Comparison of ENCODE assay signal across 21 cellular contexts in the genomic region with DNA sequence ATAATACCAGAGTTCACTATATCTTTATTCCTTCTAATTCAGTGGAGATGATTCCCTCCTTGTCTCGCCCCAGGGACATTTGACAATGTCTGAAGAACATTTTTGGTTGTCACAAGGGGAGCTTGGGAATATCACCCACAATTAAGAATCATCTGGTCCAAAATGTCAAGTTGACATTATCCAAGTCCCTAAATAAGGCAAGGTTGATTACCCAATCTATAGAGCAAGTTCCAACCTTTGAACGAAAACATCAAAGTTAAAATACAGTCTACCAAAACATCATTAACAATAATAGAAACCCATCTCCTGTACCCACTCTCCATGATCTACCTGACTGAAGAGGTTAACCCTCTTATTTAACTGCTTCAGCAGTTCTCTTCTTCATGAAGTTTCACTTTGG. TPM values are rescaled to one million over a fixed set of nuclear protein-coding genes. Genes with fewer than 3 reads are reported as not detected.
DNase-seq lines count a peak whose midpoint lies in the region; ATAC-seq, FAIRE-seq and TF ChIP-seq lines count a peak whose summit lies in the region.
"Had no signal": no experiment of that assay in that cellular context is flagged by ENCODE, and none has a peak within 500 bp of the region (broad histone marks: within the 10 kb centered on the region; RNA-seq: fewer than 3 reads in every experiment).

No MANE protein-coding gene starts in this region.

- intact Hi-C loops in activated CD4-positive, alpha-beta T cell treated with anti-CD3 and anti-CD28 coated beads, Interleukin-2, amount 10 ng/mL, durations not matched to agents 24 days and 14 days (cut with micrococcal nuclease): no loop called here
- intact Hi-C loops in activated CD4-positive, alpha-beta T cell treated with anti-CD3 and anti-CD28 coated beads for 36 hours (cut with DNase I, micrococcal nuclease): no loop called here
- intact Hi-C loops in K562 (cut with micrococcal nuclease) (no loop called here), lower lobe of right lung (cut with DNase I) (no loop called here)

- H3K9me3 ChIP-seq in HEK293 (ENCODE audit: control insufficient read depth, insufficient read depth, low read depth, low read length) (no peaks in the 10 kb centered on the region), K562 (replicated peaks; ENCODE audit: control insufficient read depth, insufficient read depth, low read depth, low read length) (no peaks in the 10 kb centered on the region), lower lobe of right lung (no peaks in the 10 kb centered on the region)
- H3K9me3 ChIP-seq: A549; BLaER1 treated with 17β-estradiol and CSF1 and Interleukin-3, amounts not matched to agents 10 nM and 100 nM; Caco-2 had no signal

- peaks cover 77% of the 10 kb centered on the region for H3K36me3 Mint-ChIP-seq in activated CD4-positive, alpha-beta T cell treated with anti-CD3 and anti-CD28 coated beads, Interleukin-2, amount 10 ng/mL, durations not matched to agents 24 days and 14 days (ENCODE audit: low read depth)
- H3K36me3 Mint-ChIP-seq in activated CD4-positive, alpha-beta T cell treated with anti-CD3 and anti-CD28 coated beads for 36 hours (ENCODE audit: low read depth): peaks cover 85% of the 10 kb centered on the region

- peaks cover 10% of the 10 kb centered on the region for H3K9me3 Mint-ChIP-seq in activated CD4-positive, alpha-beta T cell treated with anti-CD3 and anti-CD28 coated beads, Interleukin-2, amount 10 ng/mL, durations not matched to agents 24 days and 14 days
- peaks cover 1% of the 10 kb centered on the region for H3K9me3 Mint-ChIP-seq in activated CD4-positive, alpha-beta T cell treated with anti-CD3 and anti-CD28 coated beads for 36 hours (ENCODE audit: low read depth)
- H3K9me3 Mint-ChIP-seq: CD4-positive, alpha-beta T cell; CD8-positive, alpha-beta T cell had no signal

- H3K9ac ChIP-seq in K562 (ENCODE audit: insufficient read depth in 1 of 2, low read depth in 2 of 2, low read length in 2 of 2): no peak overlapping the region
- H3K9ac ChIP-seq: BLaER1 treated with 17β-estradiol and CSF1 and Interleukin-3, amounts not matched to agents 10 nM and 100 nM had no signal

- no peaks in the 10 kb centered on the region for H4K20me1 ChIP-seq in K562 (replicated peaks; ENCODE audit: control insufficient read depth, insufficient read depth, low read length)

- H3K4me3 Mint-ChIP-seq in activated CD4-positive, alpha-beta T cell treated with anti-CD3 and anti-CD28 coated beads, Interleukin-2, amount 10 ng/mL, durations not matched to agents 24 days and 14 days: no peak overlapping the region
- no peak overlapping the region for H3K4me3 Mint-ChIP-seq in activated CD4-positive, alpha-beta T cell treated with anti-CD3 and anti-CD28 coated beads for 36 hours
- H3K4me3 Mint-ChIP-seq: B cell; CD4-positive, alpha-beta T cell; CD8-positive, alpha-beta T cell had no signal

- POLR2A ChIA-PET in activated CD4-positive, alpha-beta T cell treated with anti-CD3 and anti-CD28 coated beads for 36 hours (lab: Charles Lee): no interaction called here
- POLR2A ChIA-PET in HEK293 (lab: Yijun Ruan, JAX) (interaction anchor here (0.7 kb wide), 1 partner anchor 12 kb away, joined by 4 read pairs; no protein-coding TSS in a partner anchor), K562 (lab: Yijun Ruan, JAX) (interaction anchor here (0.7 to 1.0 kb wide), 2 partner anchors 9 to 11 kb away, joined by 3 to 4 read pairs; no protein-coding TSS in a partner anchor)

- no peaks in the 10 kb centered on the region for H3K27me3 ChIP-seq in K562 (ENCODE audit: control insufficient read depth in 2 of 2, insufficient read depth in 2 of 2, low read length in 2 of 2)
- H3K27me3 ChIP-seq in lower lobe of right lung (ENCODE audit: low read depth): no peaks in the 10 kb centered on the region
- H3K27me3 ChIP-seq: BLaER1 treated with 17β-estradiol and CSF1 and Interleukin-3, amounts not matched to agents 10 nM and 100 nM had no signal

- BruUV-seq in K562 (replicated peaks; lab: Mats Ljungman, UMichigan): no TSS peak

- no peaks in the 10 kb centered on the region for H3K27me3 Mint-ChIP-seq in activated CD4-positive, alpha-beta T cell treated with anti-CD3 and anti-CD28 coated beads, Interleukin-2, amount 10 ng/mL, durations not matched to agents 24 days and 14 days
- H3K27me3 Mint-ChIP-seq in activated CD4-positive, alpha-beta T cell treated with anti-CD3 and anti-CD28 coated beads for 36 hours: no peaks in the 10 kb centered on the region
- H3K27me3 Mint-ChIP-seq: B cell; CD4-positive, alpha-beta T cell had no signal

- CTCF ChIA-PET in activated CD4-positive, alpha-beta T cell treated with anti-CD3 and anti-CD28 coated beads for 36 hours (lab: Charles Lee): no interaction called here
- CTCF ChIA-PET in HEK293 (lab: Yijun Ruan, JAX): no interaction called here
- CTCF ChIA-PET in K562 (lab: Yijun Ruan, JAX; ENCODE audit: low intra/inter-chr PET ratio): no interaction called here

- peaks cover 41% of the 10 kb centered on the region for H3K4me1 Mint-ChIP-seq in activated CD4-positive, alpha-beta T cell treated with anti-CD3 and anti-CD28 coated beads, Interleukin-2, amount 10 ng/mL, durations not matched to agents 24 days and 14 days
- H3K4me1 Mint-ChIP-seq in activated CD4-positive, alpha-beta T cell treated with anti-CD3 and anti-CD28 coated beads for 36 hours: peaks cover 46% of the 10 kb centered on the region

- TF ChIP-seq CTCF in HEK293 (tag by site-specific recombination; IDR thresholded peaks at IDR 0.05): no peak
- no peak for TF ChIP-seq CTCF in K562 (IDR thresholded peaks at IDR 0.05 in 2 of 3, conservative IDR thresholded peaks at IDR 0.05 in 1 of 3; ENCODE audit: insufficient read depth in 2 of 3, low read depth in 1 of 3, low read length in 3 of 3)
- TF ChIP-seq CTCF in lower lobe of right lung (IDR thresholded peaks at IDR 0.05): no peak

- H3K4me3 ChIP-seq in HEK293 (ENCODE audit: low read depth, low read length) (no peak overlapping the region), K562 (no peak overlapping the region), lower lobe of right lung (no peak overlapping the region)
- H3K4me3 ChIP-seq: A549; BLaER1 treated with 17β-estradiol and CSF1 and Interleukin-3, amounts not matched to agents 10 nM and 100 nM had no signal

- ATAC-seq in activated CD4-positive, alpha-beta T cell treated with anti-CD3 and anti-CD28 coated beads for 36 hours: no peak
- no peak for ATAC-seq in K562
- ATAC-seq in lower lobe of right lung: no peak
- ATAC-seq: A549; CD8-positive, alpha-beta T cell had no signal

- TF ChIP-seq RAD21 in K562 (CRISPR knock-in tag; conservative IDR thresholded peaks at IDR 0.05 in 1 of 2, IDR thresholded peaks at IDR 0.05 in 1 of 2): no peak

- 97% methylated on average over 2 of the region's 2 CpGs for WGBS in K562 (ENCODE audit: insufficient coverage, low coverage, missing lambda C conversion rate)

- TF ChIP-seq EP300 in K562 (IDR thresholded peaks at IDR 0.05; ENCODE audit: low read length): no peak

- in situ Hi-C loops in K562 (cut with MboI): no loop called here

- H3K27ac ChIP-seq in HEK293 (ENCODE audit: extremely low read depth, low read depth, low read length) (no peak overlapping the region), K562 (ENCODE audit: extremely low read depth, low read depth, low read length) (no peak overlapping the region), lower lobe of right lung (no peak overlapping the region)
- H3K27ac ChIP-seq: 22Rv1; A549; BLaER1 treated with 17β-estradiol and CSF1 and Interleukin-3, amounts not matched to agents 10 nM and 100 nM; C4-2B had no signal

- H3K36me3 ChIP-seq in HEK293 (ENCODE audit: control insufficient read depth in 2 of 2, insufficient read depth in 1 of 2, low read length in 2 of 2) (peaks cover 84 to 94% of the 10 kb centered on the region in 2 experiments), K562 (ENCODE audit: control insufficient read depth, insufficient read depth, low read length) (peaks cover 99% of the 10 kb centered on the region), lower lobe of right lung (peaks cover 84% of the 10 kb centered on the region)

- H3K4me2 ChIP-seq in K562 (ENCODE audit: insufficient read depth, low read length): no peak overlapping the region
- H3K4me2 ChIP-seq: A549; BLaER1 treated with 17β-estradiol and CSF1 and Interleukin-3, amounts not matched to agents 10 nM and 100 nM had no signal

- peak; percentile 8 for DNase-seq in activated CD4-positive, alpha-beta T cell treated with anti-CD3 and anti-CD28 coated beads, Interleukin-2, amount 10 ng/mL, durations not matched to agents 24 days and 14 days
- DNase-seq in activated CD4-positive, alpha-beta T cell treated with anti-CD3 and anti-CD28 coated beads for 36 hours: no peak
- DNase-seq in K562 (ENCODE audit: extremely low read depth in 1 of 4, low spot score in 3 of 4) (no peak), lower lobe of right lung (no peak)
- no peak for DNase-seq in activated CD8-positive, alpha-beta memory T cell treated with anti-CD3 and anti-CD28 coated beads for 24 hours
- DNase-seq: AML-193; Caco-2; Calu3; CD4-positive, alpha-beta T cell; CD8-positive, alpha-beta T cell; DMS79 treated with DMSO at 0.1 percent for 48 hours; GF-D8 had no signal

- H2AFZ ChIP-seq in K562 (ENCODE audit: low read depth, low read length): no peak overlapping the region

- H3K27ac Mint-ChIP-seq in activated CD4-positive, alpha-beta T cell treated with anti-CD3 and anti-CD28 coated beads, Interleukin-2, amount 10 ng/mL, durations not matched to agents 24 days and 14 days: no peak overlapping the region
- no peak overlapping the region for H3K27ac Mint-ChIP-seq in activated CD4-positive, alpha-beta T cell treated with anti-CD3 and anti-CD28 coated beads for 36 hours
- H3K27ac Mint-ChIP-seq: B cell; CD4-positive, alpha-beta T cell; CD8-positive, alpha-beta T cell had no signal

- peaks cover 86% of the 10 kb centered on the region for H3K79me2 ChIP-seq in K562 (ENCODE audit: control insufficient read depth, insufficient read depth, low read length)

- H3K4me1 ChIP-seq in HEK293 (ENCODE audit: control insufficient read depth, insufficient read depth, low read length) (no peaks in the 10 kb centered on the region), K562 (replicated peaks in 1 of 2; ENCODE audit: control insufficient read depth in 2 of 2, insufficient read depth in 2 of 2, low read length in 2 of 2) (peaks cover 0 to 4% of the 10 kb centered on the region in 2 experiments; a peak in 1 of 5 replicates), lower lobe of right lung (no peaks in the 10 kb centered on the region)
- H3K4me1 ChIP-seq: A549; BLaER1 treated with 17β-estradiol and CSF1 and Interleukin-3, amounts not matched to agents 10 nM and 100 nM; Caco-2 had no signal

- FAIRE-seq in K562 (lab: Jason Lieb, UNC): no peak
- FAIRE-seq: A549, D721Med, GM12892, GM18507 had no signal

- H3K9me1 ChIP-seq in K562 (ENCODE audit: control insufficient read depth, insufficient read depth, low read length): no peaks in the 10 kb centered on the region

- no peak for TF ChIP-seq POLR2A in K562 (conservative IDR thresholded peaks at IDR 0.05)

RNA-seq across cellular contexts. Expression of a gene that starts 15.6 kb away (rescaled TPM):
- 170 and 175 TPM in 2 replicates for total RNA-seq in activated CD4-positive, alpha-beta T cell treated with anti-CD3 and anti-CD28 coated beads, Interleukin-2, amount 10 ng/mL, durations not matched to agents 24 days and 14 days
- total RNA-seq in activated CD4-positive, alpha-beta T cell treated with anti-CD3 and anti-CD28 coated beads for 36 hours: 100 to 1,000 TPM; 201 to 273 TPM
- 21.2 and 110 TPM in 2 replicates for total RNA-seq in K562 (2011; cell fraction: chromatin; rRNA removed; ENCODE audit: low replicate concordance)
- total RNA-seq in K562 (2011; cell fraction: nucleolus; rRNA removed): 20.5 and 22.8 TPM in 2 replicates
- total RNA-seq in K562 (2011; cell fraction: nucleoplasm; rRNA removed): 31.5 and 48.7 TPM in 2 replicates
- total RNA-seq in K562 (2014; rRNA removed) (284 and 338 TPM in 2 replicates), K562 (2014; rRNA removed; fragmentation: Illumina TruSeq; extraction: Trizol) (239 and 276 TPM in 2 replicates), K562 (2015; rRNA removed; fragmentation: Illumina TruSeq; extraction: Trizol) (293 and 306 TPM in 2 replicates), K562 (2021) (171 and 181 TPM in 2 replicates), lower lobe of right lung (78.5 TPM)
- polyA plus RNA-seq in K562 (2011; rRNA removed) (104 and 155 TPM in 2 replicates), K562 (2014; fragmentation: Illumina TruSeq; extraction: Trizol) (205 and 279 TPM in 2 replicates), K562 (2014; fragmentation: Nextera tagmentation; extraction: Ambion mirVana) (10 to 100 TPM; 82.3 to 87.3 TPM), K562 (2014; rRNA removed) (160 and 184 TPM in 2 replicates)
- 17.2 and 34.6 TPM in 2 replicates for polyA plus RNA-seq in K562 (2011; cell fraction: cytosol; rRNA removed)
- polyA plus RNA-seq in K562 (2011; cell fraction: nucleus; rRNA removed): 25.4 and 30.2 TPM in 2 replicates
- polyA plus RNA-seq in K562 (2012): 131 and 141 TPM in 2 replicates
- 72.9 and 76.0 TPM in 2 replicates for polyA minus RNA-seq in K562 (2011; rRNA and poly(A)+ RNA removed)
- 70.9 and 74.1 TPM in 2 replicates for polyA minus RNA-seq in K562 (2011; cell fraction: cytosol; rRNA and poly(A)+ RNA removed)
- 34.7 and 48.3 TPM in 2 replicates for polyA minus RNA-seq in K562 (2011; cell fraction: nucleus; rRNA and poly(A)+ RNA removed)
